13 cellular contexts compared by ENCODE assay signal in genomic region chr1:88740784-88741183, GRCh38.
"Had no signal": no experiment of that assay in that cellular context is flagged by ENCODE, and none has a peak within 500 bp of the region (broad histone marks: within the 10 kb centered on the region; RNA-seq: fewer than 3 reads in every experiment).

No MANE protein-coding gene starts in this region.

- H3K27me3 ChIP-seq: tibial artery had no signal

- H3K27me3 Mint-ChIP-seq: activated CD4-positive, alpha-beta T cell treated with anti-CD3 and anti-CD28 coated beads, Interleukin-2, amount 10 ng/mL, durations not matched to agents 7 days and 5 days; activated naive CD8-positive, alpha-beta T cell treated with anti-CD3 and anti-CD28 coated beads for 36 hours; dendritic cell treated with granulocyte-macrophage colony-stimulating factor and Interleukin-4, amounts not matched to agents 40 ng/mL and 50 ng/mL, for 4 days had no signal

- H3K4me3 ChIP-seq: tibial artery had no signal

- H3K4me3 Mint-ChIP-seq: activated CD4-positive, alpha-beta T cell treated with anti-CD3 and anti-CD28 coated beads, Interleukin-2, amount 10 ng/mL, durations not matched to agents 7 days and 5 days; activated naive CD8-positive, alpha-beta T cell treated with anti-CD3 and anti-CD28 coated beads for 36 hours; dendritic cell treated with granulocyte-macrophage colony-stimulating factor and Interleukin-4, amounts not matched to agents 40 ng/mL and 50 ng/mL, for 4 days; mesothelial cell of epicardium had no signal

- H3K27ac Mint-ChIP-seq: activated CD4-positive, alpha-beta T cell treated with anti-CD3 and anti-CD28 coated beads, Interleukin-2, amount 10 ng/mL, durations not matched to agents 7 days and 5 days; activated naive CD8-positive, alpha-beta T cell treated with anti-CD3 and anti-CD28 coated beads for 36 hours; dendritic cell treated with granulocyte-macrophage colony-stimulating factor and Interleukin-4, amounts not matched to agents 40 ng/mL and 50 ng/mL, for 4 days; mesothelial cell of epicardium had no signal

- H3K27ac ChIP-seq: tibial artery had no signal

- DNase-seq: activated CD4-positive, alpha-beta T cell treated with anti-CD3 and anti-CD28 coated beads, Interleukin-2, amount 10 ng/mL, durations not matched to agents 7 days and 5 days; activated CD8-positive, alpha-beta memory T cell treated with anti-CD3 and anti-CD28 coated beads for 24 hours; activated gamma-delta T cell treated with Interleukin-2 at 50 U/mL for 16 hours; activated naive CD8-positive, alpha-beta T cell treated with anti-CD3 and anti-CD28 coated beads for 36 hours; cerebellar nuclear complex; effector memory CD4-positive, alpha-beta T cell; erythroblast; retina; stimulated activated CD4-positive, alpha-beta T cell treated with anti-CD3 and anti-CD28 coated beads, Interleukin-4, amount 100 ng/mL, for 24 hours; stimulated activated naive CD4-positive, alpha-beta T cell; tibial artery had no signal
